27 cellular contexts compared by ENCODE assay signal in genomic region chr4:41579043-41579442, GRCh38. TPM values are rescaled to one million over a fixed set of nuclear protein-coding genes. Genes with fewer than 3 reads are reported as not detected.
DNase-seq lines count a peak whose midpoint lies in the region; ATAC-seq and TF ChIP-seq lines count a peak whose summit lies in the region.
"Had no signal": no experiment of that assay in that cellular context is flagged by ENCODE, and none has a peak within 500 bp of the region (broad histone marks: within the 10 kb centered on the region; RNA-seq: fewer than 3 reads in every experiment).

No MANE protein-coding gene starts in this region.

- H3K4me1 ChIP-seq in heart right ventricle (peaks cover 0 to 78% (median 24%) of the 10 kb centered on the region in 9 donors), lower lobe of right lung (peaks cover 15% of the 10 kb centered on the region)
- H3K4me1 ChIP-seq: BLaER1 treated with 17β-estradiol and CSF1 and Interleukin-3, amounts not matched to agents 10 nM and 100 nM had no signal

- H3K27ac ChIP-seq in heart right ventricle, result peak overlapping the region in 2 of 10 donors; percentile 12 to 23
- peak overlapping the region; percentile 21 for H3K27ac ChIP-seq in lower lobe of right lung
- H3K27ac ChIP-seq: A549; BLaER1 treated with 17β-estradiol and CSF1 and Interleukin-3, amounts not matched to agents 10 nM and 100 nM had no signal

- ATAC-seq in Right ventricle myocardium superior (ENCODE audit: poor library complexity) (peak; percentile 16), heart right ventricle (no peak), lower lobe of right lung (peak; percentile 77 to 89)
- ATAC-seq: A549, GM12878, GM23338 had no signal

- TF ChIP-seq CTCF in heart right ventricle (IDR thresholded peaks at IDR 0.05) (no peak), lower lobe of right lung (IDR thresholded peaks at IDR 0.05) (no peak)

- DNase-seq in Right ventricle myocardium superior (no peak), heart right ventricle (no peak), NCI-H82 (lab: John Stamatoyannopoulos, UW) (peak; percentile 88), lower lobe of right lung (no peak), NCI-H2107 (lab: John Stamatoyannopoulos, UW) (no peak), SW480 (ENCODE audit: low spot score) (no peak), NAMALWA (ENCODE audit: low spot score) (no peak)
- DNase-seq: AML-193; CD4-positive, alpha-beta memory T cell; COR-L47; DMS79; EL; GDM1; H9; KBM-7; MV-4-11; NCI-H1105 treated with DMSO at 0.1 percent for 48 hours; NCI-H146; NCI-H1930; NCI-H2227 treated with DMSO at 0.1 percent for 48 hours; NCI-H774; RPMI8226; SHP77 treated with DMSO at 0.1 percent for 48 hours had no signal

- WGBS in heart right ventricle, 2 donors, result 58 to 76% methylated on average over 3 of the region's 3 CpGs

- peaks cover 0 to 4% (median 0%) of the 10 kb centered on the region in 11 donors for H3K9me3 ChIP-seq in heart right ventricle
- no peaks in the 10 kb centered on the region for H3K9me3 ChIP-seq in lower lobe of right lung

- intact Hi-C loops in Right ventricle myocardium superior (cut with DNase I), result no loop called here
- intact Hi-C loops in heart right ventricle (cut with DNase I), result loop anchor here in 1 of 10 donors (1.0 kb wide), 1 partner anchor 21 kb away; no protein-coding TSS in a partner anchor
- intact Hi-C loops in lower lobe of right lung (cut with DNase I), result no loop called here

- H3K27me3 ChIP-seq in heart right ventricle (no peaks in the 10 kb centered on the region), lower lobe of right lung (ENCODE audit: low read depth) (no peaks in the 10 kb centered on the region)
- H3K27me3 ChIP-seq: BLaER1 treated with 17β-estradiol and CSF1 and Interleukin-3, amounts not matched to agents 10 nM and 100 nM had no signal

- H3K36me3 ChIP-seq in heart right ventricle, result no peaks in the 10 kb centered on the region
- no peaks in the 10 kb centered on the region for H3K36me3 ChIP-seq in lower lobe of right lung
- H3K36me3 ChIP-seq: BLaER1 treated with 17β-estradiol and CSF1 and Interleukin-3, amounts not matched to agents 10 nM and 100 nM had no signal

- H3K4me3 ChIP-seq in heart right ventricle, result no peak overlapping the region
- no peak overlapping the region for H3K4me3 ChIP-seq in lower lobe of right lung
- H3K4me3 ChIP-seq: A549; BLaER1 treated with 17β-estradiol and CSF1 and Interleukin-3, amounts not matched to agents 10 nM and 100 nM; GM12878; GM23338 had no signal

RNA-seq across cellular contexts. Expression of gene LIMCH1, which starts 41.1 kb away (rescaled TPM):
- total RNA-seq in Right ventricle myocardium superior (272 TPM), heart right ventricle (100 to 1,000 TPM; 242 to 410 (median 304) TPM), lower lobe of right lung (267 TPM)
- 10 to 100 TPM; 28.4 to 56.2 TPM for polyA plus RNA-seq in heart right ventricle
- total RNA-seq: CD4-positive, alpha-beta memory T cell had no signal
- polyA plus RNA-seq: CD4-positive, alpha-beta memory T cell had no signal

Comparison
In these comparisons a context has a peak if more than half of its experiments do, and no peak if none do; other contexts are left out.
1. ATAC-seq: peak in Right ventricle myocardium superior (single experiment) and lower lobe of right lung (2 of 2); none in heart right ventricle (0 of 8).